15 cellular contexts compared by ENCODE assay signal in genomic region chr9:27462434-27462833, GRCh38.
"Had no signal": no experiment of that assay in that cellular context is flagged by ENCODE, and none has a peak within 500 bp of the region (broad histone marks: within the 10 kb centered on the region; RNA-seq: fewer than 3 reads in every experiment).

No MANE protein-coding gene starts in this region.

- H3K27me3 Mint-ChIP-seq: activated T-helper 17 cell treated with anti-CD3 and anti-CD28 coated beads, Interleukin-2, amount 50 U/mL, for 72 hours had no signal

- H3K4me3 Mint-ChIP-seq: activated T-helper 17 cell treated with anti-CD3 and anti-CD28 coated beads, Interleukin-2, amount 50 U/mL, for 72 hours; stimulated activated effector memory CD8-positive, alpha-beta T cell treated with anti-CD3 and anti-CD28 coated beads, Interleukin-12 subunit alpha, Interleukin-12 subunit beta, amount 100 ng/mL, for 72 hours had no signal

- H3K27ac Mint-ChIP-seq: activated T-helper 17 cell treated with anti-CD3 and anti-CD28 coated beads, Interleukin-2, amount 50 U/mL, for 72 hours; stimulated activated effector memory CD8-positive, alpha-beta T cell treated with anti-CD3 and anti-CD28 coated beads, Interleukin-12 subunit alpha, Interleukin-12 subunit beta, amount 100 ng/mL, for 72 hours had no signal

- H3K4me1 Mint-ChIP-seq: activated T-helper 17 cell treated with anti-CD3 and anti-CD28 coated beads, Interleukin-2, amount 50 U/mL, for 72 hours; stimulated activated effector memory CD8-positive, alpha-beta T cell treated with anti-CD3 and anti-CD28 coated beads, Interleukin-12 subunit alpha, Interleukin-12 subunit beta, amount 100 ng/mL, for 72 hours had no signal

- H3K4me3 ChIP-seq: ascending aorta, esophagus muscularis mucosa, left ventricle myocardium inferior, ovary, uterus had no signal

- H3K4me1 ChIP-seq: uterus had no signal

- H3K27ac ChIP-seq: ascending aorta, esophagus muscularis mucosa, left ventricle myocardium inferior, ovary, uterus, WERI-Rb-1 had no signal

- H3K36me3 Mint-ChIP-seq: stimulated activated effector memory CD8-positive, alpha-beta T cell treated with anti-CD3 and anti-CD28 coated beads, Interleukin-12 subunit alpha, Interleukin-12 subunit beta, amount 100 ng/mL, for 72 hours had no signal

- H3K36me3 ChIP-seq: ascending aorta, esophagus muscularis mucosa, left ventricle myocardium inferior, ovary, uterus, WERI-Rb-1 had no signal

- FAIRE-seq: bronchial epithelial cell, kidney had no signal

- H3K27me3 ChIP-seq: ascending aorta, esophagus muscularis mucosa, ovary, uterus had no signal

- H3K9me3 ChIP-seq: ascending aorta, esophagus muscularis mucosa, left ventricle myocardium inferior, ovary, uterus had no signal

- H3K9me3 Mint-ChIP-seq: activated T-helper 17 cell treated with anti-CD3 and anti-CD28 coated beads, Interleukin-2, amount 50 U/mL, for 72 hours; stimulated activated effector memory CD8-positive, alpha-beta T cell treated with anti-CD3 and anti-CD28 coated beads, Interleukin-12 subunit alpha, Interleukin-12 subunit beta, amount 100 ng/mL, for 72 hours had no signal

- ATAC-seq: activated T-helper 17 cell treated with anti-CD3 and anti-CD28 coated beads, Interleukin-2, amount 50 U/mL, for 72 hours; stimulated activated effector memory CD8-positive, alpha-beta T cell treated with anti-CD3 and anti-CD28 coated beads, Interleukin-12 subunit alpha, Interleukin-12 subunit beta, amount 100 ng/mL, for 72 hours had no signal

- DNase-seq: activated CD4-positive, alpha-beta T cell treated with anti-CD3 and anti-CD28 coated beads, Interleukin-2, amount 50 U/mL, for 48 hours; activated naive CD4-positive, alpha-beta T cell treated with Interleukin-2 at 50 U/mL for 16 hours; hippocampal formation; kidney; left ventricle myocardium inferior; ovary; T-helper 1 cell; T1000; uterus; WERI-Rb-1 had no signal
